ENCODE assay signal across 14 cellular contexts in genomic region chr13:52048516-52048915, GRCh38. TPM values are rescaled to one million over a fixed set of nuclear protein-coding genes. Genes with fewer than 3 reads are reported as not detected.
DNase-seq lines count a peak whose midpoint lies in the region; TF ChIP-seq lines count a peak whose summit lies in the region.
"Had no signal": no experiment of that assay in that cellular context is flagged by ENCODE, and none has a peak within 500 bp of the region (broad histone marks: within the 10 kb centered on the region; RNA-seq: fewer than 3 reads in every experiment).

No MANE protein-coding gene starts in this region.

- no peak overlapping the region for H4K12ac ChIP-seq in trophoblast cell (ENCODE audit: low read depth, low read length)

- in situ Hi-C loops in brain microvascular endothelial cell (cut with HindIII; ENCODE audit: low pct_ligation_motif_present, low sequenced_read_pairs): no loop called here

- WGBS in trophoblast cell (ENCODE audit: extremely low coverage, insufficient coverage, insufficient read length): no CpG with 5 or more reads among the region's 2 CpGs

- no peak overlapping the region for H3K4me3 Mint-ChIP-seq in activated naive CD8-positive, alpha-beta T cell treated with anti-CD3 and anti-CD28 coated beads for 36 hours
- H3K4me3 Mint-ChIP-seq: GM23338 had no signal

- H3K27me3 Mint-ChIP-seq in activated naive CD8-positive, alpha-beta T cell treated with anti-CD3 and anti-CD28 coated beads for 36 hours: no peaks in the 10 kb centered on the region

- H3K79me1 ChIP-seq in trophoblast cell (ENCODE audit: low read length): no peaks in the 10 kb centered on the region

- H3K79me2 ChIP-seq in trophoblast cell (ENCODE audit: control insufficient read depth, insufficient read depth, low read length, poor library complexity): no peaks in the 10 kb centered on the region

- H3K14ac ChIP-seq in trophoblast cell (ENCODE audit: low read length): no peak overlapping the region

- no peaks in the 10 kb centered on the region for H3K9me3 ChIP-seq in trophoblast cell (ENCODE audit: insufficient read depth, low read depth, low read length)
- H3K9me3 ChIP-seq: A549, MG63 had no signal

- H3K4me1 Mint-ChIP-seq in activated naive CD8-positive, alpha-beta T cell treated with anti-CD3 and anti-CD28 coated beads for 36 hours: no peaks in the 10 kb centered on the region

- no peak overlapping the region for H2AK5ac ChIP-seq in trophoblast cell (ENCODE audit: low read length)

- no peak overlapping the region for H2BK5ac ChIP-seq in trophoblast cell (ENCODE audit: low read depth, low read length, poor library complexity)

- peaks cover 8% of the 10 kb centered on the region for H3K36me3 Mint-ChIP-seq in activated naive CD8-positive, alpha-beta T cell treated with anti-CD3 and anti-CD28 coated beads for 36 hours

- no peak overlapping the region for H2AFZ ChIP-seq in trophoblast cell (ENCODE audit: insufficient read depth, low read length, poor library complexity)
- H2AFZ ChIP-seq: GM23338 had no signal

- no peak overlapping the region for H3K4me3 ChIP-seq in brain microvascular endothelial cell (ENCODE audit: low read depth, low read length)
- no peak overlapping the region for H3K4me3 ChIP-seq in fibroblast of the aortic adventitia (ENCODE audit: low read depth, low read length)
- no peak overlapping the region for H3K4me3 ChIP-seq in trophoblast cell (ENCODE audit: low read depth, low read length)
- H3K4me3 ChIP-seq: A549, GM23338, MG63 had no signal

- H3K4me2 ChIP-seq in trophoblast cell (ENCODE audit: low read length): peak overlapping the region; percentile 27
- H3K4me2 ChIP-seq: A549, GM23338 had no signal

- H3K18ac ChIP-seq in trophoblast cell (ENCODE audit: low read length): no peak overlapping the region

- H3K27me3 ChIP-seq in brain microvascular endothelial cell (replicated peaks) (no peaks in the 10 kb centered on the region), trophoblast cell (ENCODE audit: insufficient read depth, low read length) (no peaks in the 10 kb centered on the region)
- H3K27me3 ChIP-seq: MG63 had no signal

- no peak overlapping the region for H2BK12ac ChIP-seq in trophoblast cell (ENCODE audit: low read length)

- TF ChIP-seq CTCF in brain microvascular endothelial cell (IDR thresholded peaks at IDR 0.05; ENCODE audit: low read depth, low read length, missing control alignments) (no peak), fibroblast of the aortic adventitia (IDR thresholded peaks at IDR 0.05; ENCODE audit: insufficient read depth, low read length) (no peak)

- no peak overlapping the region for H4K91ac ChIP-seq in trophoblast cell (ENCODE audit: low read depth, low read length)

- no peak overlapping the region for H3K27ac Mint-ChIP-seq in activated naive CD8-positive, alpha-beta T cell treated with anti-CD3 and anti-CD28 coated beads for 36 hours
- H3K27ac Mint-ChIP-seq: GM23338 had no signal

- no peak overlapping the region for H3K23ac ChIP-seq in trophoblast cell (ENCODE audit: low read length)

- H3K27ac ChIP-seq in brain microvascular endothelial cell: no peak overlapping the region
- H3K27ac ChIP-seq in trophoblast cell (ENCODE audit: low read depth, low read length): no peak overlapping the region
- H3K27ac ChIP-seq: A549 had no signal

- H3K4me1 ChIP-seq in trophoblast cell (ENCODE audit: control insufficient read depth in 1 of 2, insufficient read depth in 2 of 2, low read length in 2 of 2): peaks cover 0 to 6% of the 10 kb centered on the region in 2 experiments
- H3K4me1 ChIP-seq: A549 had no signal

- no peak overlapping the region for H2BK120ac ChIP-seq in trophoblast cell (ENCODE audit: insufficient read depth, low read length, poor library complexity)

- peaks cover 19% of the 10 kb centered on the region for H3K9me3 Mint-ChIP-seq in activated naive CD8-positive, alpha-beta T cell treated with anti-CD3 and anti-CD28 coated beads for 36 hours
- H3K9me3 Mint-ChIP-seq: GM23338 had no signal

- no peak overlapping the region for H4K8ac ChIP-seq in trophoblast cell (ENCODE audit: low read depth, low read length)

- no peaks in the 10 kb centered on the region for H3K36me3 ChIP-seq in brain microvascular endothelial cell (replicated peaks)
- no peaks in the 10 kb centered on the region for H3K36me3 ChIP-seq in trophoblast cell (ENCODE audit: control insufficient read depth in 1 of 2, insufficient read depth in 2 of 2, low read length in 2 of 2)
- H3K36me3 ChIP-seq: MG63 had no signal

- H3K4ac ChIP-seq in trophoblast cell (ENCODE audit: low read depth, low read length): no peak overlapping the region

- H3K9ac ChIP-seq in trophoblast cell (ENCODE audit: low read length): no peak overlapping the region

- DNase-seq in ELR (ENCODE audit: low read depth) (peak; percentile 8), brain microvascular endothelial cell (peak; percentile 58), fibroblast of the aortic adventitia (ENCODE audit: low read depth) (peak; percentile 23), trophoblast cell (no peak), COR-L47 (lab: John Stamatoyannopoulos, UW) (no peak), cerebellar cortex (ENCODE audit: low spot score) (no peak)
- DNase-seq in activated naive CD8-positive, alpha-beta T cell treated with anti-CD3 and anti-CD28 coated beads for 36 hours: no peak
- DNase-seq: C1 segment of cervical spinal cord, MG63, NCI-H1092 treated with DMSO at 0.1 percent for 48 hours, NCI-H1694, NCI-H524 had no signal

RNA-seq across cellular contexts. Expression of gene UTP14C, which starts 24.0 kb away (rescaled TPM):
- 13.3 and 14.7 TPM in 2 replicates for total RNA-seq in fibroblast of the aortic adventitia (ENCODE audit: low replicate concordance)
- polyA plus RNA-seq in trophoblast cell (2013): 10.5 and 10.7 TPM in 2 replicates
- total RNA-seq in activated naive CD8-positive, alpha-beta T cell treated with anti-CD3 and anti-CD28 coated beads for 36 hours: 1 to 10 TPM; 9.7 to 9.9 TPM

RNA-seq across cellular contexts. Expression of gene ALG11, which starts 36.3 kb away (rescaled TPM):
- total RNA-seq in fibroblast of the aortic adventitia (ENCODE audit: low replicate concordance): 23.1 and 36.3 TPM in 2 replicates
- polyA plus RNA-seq in trophoblast cell (2013): 14.5 and 15.6 TPM in 2 replicates
- 10 to 100 TPM; 26.2 to 29.9 TPM for total RNA-seq in activated naive CD8-positive, alpha-beta T cell treated with anti-CD3 and anti-CD28 coated beads for 36 hours

RNA-seq across cellular contexts. Expression of gene ATP7B, which starts 37.3 kb away (rescaled TPM):
- 1.3 and 1.5 TPM in 2 replicates for total RNA-seq in fibroblast of the aortic adventitia (ENCODE audit: low replicate concordance)
- 10.4 and 10.5 TPM in 2 replicates for polyA plus RNA-seq in trophoblast cell (2013)
- under 1 TPM; 0.66 to 0.80 TPM for total RNA-seq in activated naive CD8-positive, alpha-beta T cell treated with anti-CD3 and anti-CD28 coated beads for 36 hours

Comparison
In these comparisons a context has a peak if more than half of its experiments do, and no peak if none do; other contexts are left out.
1. DNase-seq: peak in ELR (single experiment), brain microvascular endothelial cell (single experiment) and fibroblast of the aortic adventitia (single experiment); none in trophoblast cell (0 of 2), activated naive CD8-positive, alpha-beta T cell treated with anti-CD3 and anti-CD28 coated beads for 36 hours (single experiment), COR-L47 (single experiment) and cerebellar cortex (single experiment).